ENCODE assay signal across 9 cellular contexts in genomic region chr1:168287237-168287664, GRCh38. TPM values are rescaled to one million over a fixed set of nuclear protein-coding genes. Genes with fewer than 3 reads are reported as not detected.
DNase-seq lines count a peak whose midpoint lies in the region; ATAC-seq and TF ChIP-seq lines count a peak whose summit lies in the region.
"Had no signal": no experiment of that assay in that cellular context is flagged by ENCODE, and none has a peak within 500 bp of the region (broad histone marks: within the 10 kb centered on the region; RNA-seq: fewer than 3 reads in every experiment).

No MANE protein-coding gene starts in this region.

- peak overlapping the region; percentile 71 for H3K27ac ChIP-seq in PC-3 (ENCODE audit: low read length)

- H3K79me2 ChIP-seq in PC-3 (ENCODE audit: low read length), result no peaks in the 10 kb centered on the region

- ATAC-seq in PC-3, result peak; percentile 19; the same call in 1 of the 2 replicates
- ATAC-seq in HG02938 (IDR thresholded peaks at IDR 0.05; ENCODE audit: unreplicated experiment), result no peak
- ATAC-seq in HG03196 (IDR thresholded peaks at IDR 0.05; ENCODE audit: unreplicated experiment), result no peak

- BruUV-seq in PC-3 (replicated peaks; lab: Mats Ljungman, UMichigan), result no TSS peak

- H3K9me3 ChIP-seq in PC-3 (ENCODE audit: low read length), result no peaks in the 10 kb centered on the region

- POLR2A ChIA-PET in PC-3 (lab: Charles Lee; ENCODE audit: unreplicated experiment), result no interaction called here

- TF ChIP-seq CTCF in HFF-Myc (IDR thresholded peaks at IDR 0.05; ENCODE audit: low read depth, low read length, missing control alignments) (no peak), PC-3 (conservative IDR thresholded peaks at IDR 0.05; ENCODE audit: low read depth, low read length) (no peak), epithelial cell of esophagus (IDR thresholded peaks at IDR 0.05; ENCODE audit: insufficient read depth, low read depth, low read length, missing control alignments) (no peak)

- H3K4me3 ChIP-seq in HFF-Myc (replicated peaks; ENCODE audit: low read depth, low read length) (no peak overlapping the region), PC-3 (ENCODE audit: low read length) (no peak overlapping the region), epithelial cell of esophagus (ENCODE audit: low read length) (no peak overlapping the region)

- DNase-seq in CD1c-positive myeloid dendritic cell (ENCODE audit: extremely low spot score), result peak; percentile 1
- DNase-seq in HFF-Myc (ENCODE audit: extremely low read depth, low read depth), result peak; percentile 43
- peak; percentile 78 for DNase-seq in PC-3
- DNase-seq in epithelial cell of esophagus (ENCODE audit: low read depth), result peak; percentile 61
- DNase-seq in NCI-H2081 treated with DMSO at 0.1 percent for 48 hours (lab: John Stamatoyannopoulos, UW), result no peak
- no peak for DNase-seq in AG08395 (ENCODE audit: low spot score)
- DNase-seq: kidney had no signal

- peaks cover 50% of the 10 kb centered on the region for H3K4me1 ChIP-seq in PC-3 (ENCODE audit: insufficient read depth, low read length)

- H3K4me2 ChIP-seq in PC-3 (ENCODE audit: low read length), result peak overlapping the region; percentile 38; the same call in 1 of the 2 replicates

- no peaks in the 10 kb centered on the region for H4K20me1 ChIP-seq in PC-3 (ENCODE audit: low read length)

- H3F3A ChIP-seq in PC-3 (ENCODE audit: low read length, unreplicated experiment), result peaks cover 10% of the 10 kb centered on the region

- no peak overlapping the region for H3K9ac ChIP-seq in PC-3 (ENCODE audit: low read length)

- intact Hi-C loops in PC-3 (cut with micrococcal nuclease), result loop anchor here (5.0 kb wide), 1 partner anchor 60 kb away; the partner anchor contains the start of gene SFT2D2

- no peaks in the 10 kb centered on the region for H3K9me2 ChIP-seq in PC-3 (replicated peaks; ENCODE audit: low read length)

- H3K36me3 ChIP-seq in PC-3 (ENCODE audit: low read depth, low read length), result no peaks in the 10 kb centered on the region

- H3K27me3 ChIP-seq in PC-3 (ENCODE audit: low read length), result no peaks in the 10 kb centered on the region

- CTCF ChIA-PET in PC-3 (lab: Charles Lee), result interaction anchor here (1.1 kb wide), 1 partner anchor 35 kb away, joined by 5 read pairs; no protein-coding TSS in a partner anchor

- H2AFZ ChIP-seq in PC-3 (ENCODE audit: low read length), result no peak overlapping the region

RNA-seq across cellular contexts. Expression of gene TBX19, which starts 6.6 kb away (rescaled TPM):
- 0.23 and 0.36 TPM in 2 replicates for total RNA-seq in PC-3 (2014; rRNA removed)

Comparison
In these comparisons a context has a peak if more than half of its experiments do, and no peak if none do; other contexts are left out.
1. DNase-seq: peak in CD1c-positive myeloid dendritic cell (single experiment), HFF-Myc (single experiment), PC-3 (single experiment) and epithelial cell of esophagus (single experiment); none in NCI-H2081 treated with DMSO at 0.1 percent for 48 hours (single experiment) and AG08395 (single experiment).